26 cellular contexts compared by ENCODE assay signal in genomic region chr13:66216723-66217122, GRCh38.
"Had no signal": no experiment of that assay in that cellular context is flagged by ENCODE, and none has a peak within 500 bp of the region (broad histone marks: within the 10 kb centered on the region; RNA-seq: fewer than 3 reads in every experiment).

No MANE protein-coding gene starts in this region.

- H3K9me3 ChIP-seq: breast epithelium, esophagus muscularis mucosa, lower lobe of right lung, prostate gland, right atrium auricular region, stomach, testis, upper lobe of left lung had no signal

- H3K4me3 ChIP-seq: breast epithelium, esophagus muscularis mucosa, lower lobe of right lung, prostate gland, right atrium auricular region, skin epidermis, stomach, testis, upper lobe of left lung had no signal

- DNase-seq: activated CD4-positive, alpha-beta T cell treated with anti-CD3 and anti-CD28 coated beads, Interleukin-2, amount 10 ng/mL, durations not matched to agents 24 days and 14 days; activated CD4-positive, CD25-positive, alpha-beta regulatory T cell; activated CD8-positive, alpha-beta T cell treated with anti-CD3 and anti-CD28 coated beads for 36 hours; activated naive CD4-positive, alpha-beta T cell treated with anti-CD3 and anti-CD28 coated beads for 36 hours; activated naive CD8-positive, alpha-beta T cell treated with anti-CD3 and anti-CD28 coated beads, Interleukin-2, amount 50 U/mL, for 24 hours; activated T-cell treated with anti-CD3 and anti-CD28 coated beads, Interleukin-2, amount 50 U/mL, for 24 hours; aorta; cerebellar nuclear complex; dermis blood vessel endothelial cell; effector memory CD4-positive, alpha-beta T cell; hypothalamus; islet precursor cell; left colon; lower lobe of right lung; occipital lobe; stimulated activated CD4-positive, alpha-beta T cell treated with anti-CD3 and anti-CD28 coated beads, Interleukin-15, amount 100 ng/mL, for 24 hours; stimulated activated CD4-positive, alpha-beta T cell treated with anti-CD3 and anti-CD28 coated beads, Interleukin-2, amount 100 ng/mL, for 48 hours; stomach; testis; upper lobe of left lung had no signal

- H3K27me3 ChIP-seq: breast epithelium, esophagus muscularis mucosa, right atrium auricular region, stomach, testis, upper lobe of left lung had no signal

- H3K27ac ChIP-seq: breast epithelium, esophagus muscularis mucosa, lower lobe of right lung, prostate gland, right atrium auricular region, skin epidermis, stomach, testis, upper lobe of left lung had no signal

- H3K9me3 Mint-ChIP-seq: activated CD8-positive, alpha-beta T cell treated with anti-CD3 and anti-CD28 coated beads for 36 hours had no signal

- H3K4me3 Mint-ChIP-seq: activated CD4-positive, alpha-beta T cell treated with anti-CD3 and anti-CD28 coated beads, Interleukin-2, amount 10 ng/mL, durations not matched to agents 24 days and 14 days; activated CD8-positive, alpha-beta T cell treated with anti-CD3 and anti-CD28 coated beads for 36 hours; activated naive CD4-positive, alpha-beta T cell treated with anti-CD3 and anti-CD28 coated beads for 36 hours; activated naive CD8-positive, alpha-beta T cell treated with anti-CD3 and anti-CD28 coated beads, Interleukin-2, amount 50 U/mL, for 24 hours; activated T-cell treated with anti-CD3 and anti-CD28 coated beads, Interleukin-2, amount 50 U/mL, for 24 hours had no signal

- H3K4me1 Mint-ChIP-seq: activated CD4-positive, alpha-beta T cell treated with anti-CD3 and anti-CD28 coated beads, Interleukin-2, amount 10 ng/mL, durations not matched to agents 24 days and 14 days; activated naive CD8-positive, alpha-beta T cell treated with anti-CD3 and anti-CD28 coated beads, Interleukin-2, amount 50 U/mL, for 24 hours had no signal

- H3K27me3 Mint-ChIP-seq: activated CD4-positive, alpha-beta T cell treated with anti-CD3 and anti-CD28 coated beads, Interleukin-2, amount 10 ng/mL, durations not matched to agents 24 days and 14 days; activated CD8-positive, alpha-beta T cell treated with anti-CD3 and anti-CD28 coated beads for 36 hours; activated naive CD8-positive, alpha-beta T cell treated with anti-CD3 and anti-CD28 coated beads, Interleukin-2, amount 50 U/mL, for 24 hours; activated T-cell treated with anti-CD3 and anti-CD28 coated beads, Interleukin-2, amount 50 U/mL, for 24 hours had no signal

- H3K36me3 ChIP-seq: breast epithelium, esophagus muscularis mucosa, lower lobe of right lung, prostate gland, right atrium auricular region, stomach, upper lobe of left lung had no signal

- H3K4me1 ChIP-seq: breast epithelium, esophagus muscularis mucosa, lower lobe of right lung, prostate gland, right atrium auricular region, stomach, testis, upper lobe of left lung had no signal

- H3K27ac Mint-ChIP-seq: activated CD4-positive, alpha-beta T cell treated with anti-CD3 and anti-CD28 coated beads, Interleukin-2, amount 10 ng/mL, durations not matched to agents 24 days and 14 days; activated CD8-positive, alpha-beta T cell treated with anti-CD3 and anti-CD28 coated beads for 36 hours; activated naive CD4-positive, alpha-beta T cell treated with anti-CD3 and anti-CD28 coated beads for 36 hours; activated naive CD8-positive, alpha-beta T cell treated with anti-CD3 and anti-CD28 coated beads, Interleukin-2, amount 50 U/mL, for 24 hours; activated T-cell treated with anti-CD3 and anti-CD28 coated beads, Interleukin-2, amount 50 U/mL, for 24 hours; activated T-helper 2 cell treated with anti-CD3 and anti-CD28 coated beads, Interferon-gamma antibody, Interleukin-2, Interleukin-4, amounts not matched to agents 10 μg/mL and 5 μg/mL and 100 μg/mL, durations not matched to agents 14 hours and 24 hours and 36 hours had no signal
